15 cellular contexts compared by ENCODE assay signal in the genomic region with DNA sequence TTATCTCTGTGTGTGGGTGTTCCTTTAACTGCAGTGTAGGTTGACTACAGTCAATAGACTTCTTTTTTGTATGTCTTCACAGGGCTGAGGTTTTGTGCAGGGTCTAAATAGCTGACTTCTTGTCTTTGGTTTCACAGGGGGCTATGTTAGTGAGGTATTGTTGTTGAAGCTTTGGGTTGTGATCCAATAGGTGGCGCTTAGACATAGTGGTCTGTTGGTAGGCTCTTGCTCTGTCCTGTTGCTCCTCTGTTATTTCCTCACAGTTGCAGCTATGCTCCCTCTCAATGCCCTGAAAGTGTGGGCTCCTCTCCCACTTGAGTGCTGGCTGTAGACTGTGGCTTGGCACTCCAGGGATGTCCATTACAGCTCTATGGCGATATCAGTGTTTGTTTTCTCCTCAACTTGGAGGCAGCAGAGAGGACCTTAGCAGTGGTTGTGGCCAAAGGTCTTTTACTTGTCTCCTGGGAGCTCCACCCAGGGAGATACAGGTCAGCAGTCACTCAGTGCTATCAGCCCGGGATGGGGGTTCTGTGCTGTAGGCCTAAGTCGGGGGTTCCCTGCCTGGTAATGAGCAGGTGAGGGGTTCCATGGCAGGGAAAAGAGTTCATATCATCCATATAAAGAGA. TPM values are rescaled to one million over a fixed set of nuclear protein-coding genes. Genes with fewer than 3 reads are reported as not detected.
A peak's percentile ranks its signal among the peaks of the same experiment; 100 is the strongest.
DNase-seq lines count a peak whose midpoint lies in the region; ATAC-seq, FAIRE-seq and TF ChIP-seq lines count a peak whose summit lies in the region.
"Had no signal": no experiment of that assay in that cellular context is flagged by ENCODE, and none has a peak within 500 bp of the region (broad histone marks: within the 10 kb centered on the region; RNA-seq: fewer than 3 reads in every experiment).

No MANE protein-coding gene starts in this region.

- no peak overlapping the region for H3K4me2 ChIP-seq in GM23338

- H4K20me1 ChIP-seq in GM23338 (replicated peaks; ENCODE audit: insufficient read depth): no peaks in the 10 kb centered on the region

- no peaks in the 10 kb centered on the region for H3K4me1 ChIP-seq in GM23338 (ENCODE audit: insufficient read depth)
- no peaks in the 10 kb centered on the region for H3K4me1 ChIP-seq in mucosa of descending colon (ENCODE audit: low read depth)

- ATAC-seq in GM23338: peak; percentile 89
- ATAC-seq in mucosa of descending colon: peak; percentile 42

- intact Hi-C loops in mucosa of descending colon (cut with DNase I, micrococcal nuclease): no loop called here

- no peaks in the 10 kb centered on the region for H3K36me3 ChIP-seq in GM23338 (ENCODE audit: insufficient read depth)
- H3K36me3 ChIP-seq in mucosa of descending colon (ENCODE audit: low read depth): no peaks in the 10 kb centered on the region

- no peak for TF ChIP-seq POLR2A in GM12892 (IDR thresholded peaks at IDR 0.05; ENCODE audit: low read depth, low read length)

- no peak for FAIRE-seq in GM12892 (lab: Jason Lieb, UNC)

- 0 out of 2 replicates have a peak overlapping the region, but pooled peaks have one; percentile 69 for H2AFZ ChIP-seq in GM23338
- H2AFZ ChIP-seq: GM23248 had no signal

- no peaks in the 10 kb centered on the region for H3K9me2 ChIP-seq in GM23338 (ENCODE audit: insufficient read depth)

- H3K27ac Mint-ChIP-seq in GM23338: peak overlapping the region; percentile 31; the same call in 1 of the 2 replicates
- H3K27ac Mint-ChIP-seq: CD4-positive, CD25-positive, alpha-beta regulatory T cell had no signal

- H3K27me3 ChIP-seq in GM23338 (ENCODE audit: insufficient read depth): no peaks in the 10 kb centered on the region

- no peaks in the 10 kb centered on the region for H3K27me3 Mint-ChIP-seq in GM23338 (ENCODE audit: insufficient read depth, low read depth, poor library complexity)
- H3K27me3 Mint-ChIP-seq: CD4-positive, CD25-positive, alpha-beta regulatory T cell had no signal

- H3K9me3 ChIP-seq in mucosa of descending colon: no peaks in the 10 kb centered on the region

- no peaks in the 10 kb centered on the region for H3F3A ChIP-seq in GM23338 (replicated peaks; ENCODE audit: low read depth)

- TF ChIP-seq CTCF in GM23338 (conservative IDR thresholded peaks at IDR 0.05; ENCODE audit: low read depth in 2 of 2) (peak; percentile 31 to 68; a peak in 3 of 4 replicates), epithelial cell of esophagus (IDR thresholded peaks at IDR 0.05; ENCODE audit: insufficient read depth, low read depth, low read length, missing control alignments) (no peak), mucosa of descending colon (IDR thresholded peaks at IDR 0.05) (no peak)

- no peaks in the 10 kb centered on the region for H3K36me3 Mint-ChIP-seq in GM23338 (ENCODE audit: low read depth)
- H3K36me3 Mint-ChIP-seq: CD4-positive, CD25-positive, alpha-beta regulatory T cell had no signal

- DNase-seq in GM23338 (ENCODE audit: low spot score): peak; percentile 45
- DNase-seq in OCI-M1 (lab: John Stamatoyannopoulos, UW): peak; percentile 1
- DNase-seq in epithelial cell of esophagus (ENCODE audit: low read depth): peak; percentile 9
- peak in 1 of 3 donors; percentile 9 for DNase-seq in mucosa of descending colon
- DNase-seq in NCI-H146 treated with DMSO at 0.1 percent for 48 hours (lab: John Stamatoyannopoulos, UW; ENCODE audit: unreplicated experiment): no peak
- no peak for DNase-seq in NCI-H2081 treated with DMSO at 0.1 percent for 48 hours (lab: John Stamatoyannopoulos, UW)
- DNase-seq in GM12892 (ENCODE audit: insufficient read length): no peak
- DNase-seq: ACHN; CD4-positive, CD25-positive, alpha-beta regulatory T cell; GM23248; NCI-H1092; NCI-H1694; NCI-H69 had no signal

- H3K79me2 ChIP-seq in GM23338 (replicated peaks; ENCODE audit: insufficient read depth): no peaks in the 10 kb centered on the region

- H3K4me3 ChIP-seq in GM23338 (no peak overlapping the region), epithelial cell of esophagus (ENCODE audit: low read length) (no peak overlapping the region), mucosa of descending colon (no peak overlapping the region)
- H3K4me3 ChIP-seq: GM23248, SK-N-MC had no signal

- no peaks in the 10 kb centered on the region for H3K4me1 Mint-ChIP-seq in GM23338
- H3K4me1 Mint-ChIP-seq: CD4-positive, CD25-positive, alpha-beta regulatory T cell had no signal

- no peaks in the 10 kb centered on the region for H3K9me3 Mint-ChIP-seq in GM23338

- no peak overlapping the region for H3K27ac ChIP-seq in GM23338 (ENCODE audit: low read depth)
- H3K27ac ChIP-seq: GM23248, SK-N-MC had no signal

- no peak overlapping the region for H3K4me3 Mint-ChIP-seq in GM23338
- H3K4me3 Mint-ChIP-seq: CD4-positive, CD25-positive, alpha-beta regulatory T cell had no signal

TF ChIP-seq in GM23338, 12 proteins besides CTCF, POLR2A, EP300 and RAD21:
- TF ChIP-seq, protein P1, sequence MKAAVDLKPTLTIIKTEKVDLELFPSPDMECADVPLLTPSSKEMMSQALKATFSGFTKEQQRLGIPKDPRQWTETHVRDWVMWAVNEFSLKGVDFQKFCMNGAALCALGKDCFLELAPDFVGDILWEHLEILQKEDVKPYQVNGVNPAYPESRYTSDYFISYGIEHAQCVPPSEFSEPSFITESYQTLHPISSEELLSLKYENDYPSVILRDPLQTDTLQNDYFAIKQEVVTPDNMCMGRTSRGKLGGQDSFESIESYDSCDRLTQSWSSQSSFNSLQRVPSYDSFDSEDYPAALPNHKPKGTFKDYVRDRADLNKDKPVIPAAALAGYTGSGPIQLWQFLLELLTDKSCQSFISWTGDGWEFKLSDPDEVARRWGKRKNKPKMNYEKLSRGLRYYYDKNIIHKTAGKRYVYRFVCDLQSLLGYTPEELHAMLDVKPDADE (IDR thresholded peaks at IDR 0.05): no peak
- TF ChIP-seq, protein P2, sequence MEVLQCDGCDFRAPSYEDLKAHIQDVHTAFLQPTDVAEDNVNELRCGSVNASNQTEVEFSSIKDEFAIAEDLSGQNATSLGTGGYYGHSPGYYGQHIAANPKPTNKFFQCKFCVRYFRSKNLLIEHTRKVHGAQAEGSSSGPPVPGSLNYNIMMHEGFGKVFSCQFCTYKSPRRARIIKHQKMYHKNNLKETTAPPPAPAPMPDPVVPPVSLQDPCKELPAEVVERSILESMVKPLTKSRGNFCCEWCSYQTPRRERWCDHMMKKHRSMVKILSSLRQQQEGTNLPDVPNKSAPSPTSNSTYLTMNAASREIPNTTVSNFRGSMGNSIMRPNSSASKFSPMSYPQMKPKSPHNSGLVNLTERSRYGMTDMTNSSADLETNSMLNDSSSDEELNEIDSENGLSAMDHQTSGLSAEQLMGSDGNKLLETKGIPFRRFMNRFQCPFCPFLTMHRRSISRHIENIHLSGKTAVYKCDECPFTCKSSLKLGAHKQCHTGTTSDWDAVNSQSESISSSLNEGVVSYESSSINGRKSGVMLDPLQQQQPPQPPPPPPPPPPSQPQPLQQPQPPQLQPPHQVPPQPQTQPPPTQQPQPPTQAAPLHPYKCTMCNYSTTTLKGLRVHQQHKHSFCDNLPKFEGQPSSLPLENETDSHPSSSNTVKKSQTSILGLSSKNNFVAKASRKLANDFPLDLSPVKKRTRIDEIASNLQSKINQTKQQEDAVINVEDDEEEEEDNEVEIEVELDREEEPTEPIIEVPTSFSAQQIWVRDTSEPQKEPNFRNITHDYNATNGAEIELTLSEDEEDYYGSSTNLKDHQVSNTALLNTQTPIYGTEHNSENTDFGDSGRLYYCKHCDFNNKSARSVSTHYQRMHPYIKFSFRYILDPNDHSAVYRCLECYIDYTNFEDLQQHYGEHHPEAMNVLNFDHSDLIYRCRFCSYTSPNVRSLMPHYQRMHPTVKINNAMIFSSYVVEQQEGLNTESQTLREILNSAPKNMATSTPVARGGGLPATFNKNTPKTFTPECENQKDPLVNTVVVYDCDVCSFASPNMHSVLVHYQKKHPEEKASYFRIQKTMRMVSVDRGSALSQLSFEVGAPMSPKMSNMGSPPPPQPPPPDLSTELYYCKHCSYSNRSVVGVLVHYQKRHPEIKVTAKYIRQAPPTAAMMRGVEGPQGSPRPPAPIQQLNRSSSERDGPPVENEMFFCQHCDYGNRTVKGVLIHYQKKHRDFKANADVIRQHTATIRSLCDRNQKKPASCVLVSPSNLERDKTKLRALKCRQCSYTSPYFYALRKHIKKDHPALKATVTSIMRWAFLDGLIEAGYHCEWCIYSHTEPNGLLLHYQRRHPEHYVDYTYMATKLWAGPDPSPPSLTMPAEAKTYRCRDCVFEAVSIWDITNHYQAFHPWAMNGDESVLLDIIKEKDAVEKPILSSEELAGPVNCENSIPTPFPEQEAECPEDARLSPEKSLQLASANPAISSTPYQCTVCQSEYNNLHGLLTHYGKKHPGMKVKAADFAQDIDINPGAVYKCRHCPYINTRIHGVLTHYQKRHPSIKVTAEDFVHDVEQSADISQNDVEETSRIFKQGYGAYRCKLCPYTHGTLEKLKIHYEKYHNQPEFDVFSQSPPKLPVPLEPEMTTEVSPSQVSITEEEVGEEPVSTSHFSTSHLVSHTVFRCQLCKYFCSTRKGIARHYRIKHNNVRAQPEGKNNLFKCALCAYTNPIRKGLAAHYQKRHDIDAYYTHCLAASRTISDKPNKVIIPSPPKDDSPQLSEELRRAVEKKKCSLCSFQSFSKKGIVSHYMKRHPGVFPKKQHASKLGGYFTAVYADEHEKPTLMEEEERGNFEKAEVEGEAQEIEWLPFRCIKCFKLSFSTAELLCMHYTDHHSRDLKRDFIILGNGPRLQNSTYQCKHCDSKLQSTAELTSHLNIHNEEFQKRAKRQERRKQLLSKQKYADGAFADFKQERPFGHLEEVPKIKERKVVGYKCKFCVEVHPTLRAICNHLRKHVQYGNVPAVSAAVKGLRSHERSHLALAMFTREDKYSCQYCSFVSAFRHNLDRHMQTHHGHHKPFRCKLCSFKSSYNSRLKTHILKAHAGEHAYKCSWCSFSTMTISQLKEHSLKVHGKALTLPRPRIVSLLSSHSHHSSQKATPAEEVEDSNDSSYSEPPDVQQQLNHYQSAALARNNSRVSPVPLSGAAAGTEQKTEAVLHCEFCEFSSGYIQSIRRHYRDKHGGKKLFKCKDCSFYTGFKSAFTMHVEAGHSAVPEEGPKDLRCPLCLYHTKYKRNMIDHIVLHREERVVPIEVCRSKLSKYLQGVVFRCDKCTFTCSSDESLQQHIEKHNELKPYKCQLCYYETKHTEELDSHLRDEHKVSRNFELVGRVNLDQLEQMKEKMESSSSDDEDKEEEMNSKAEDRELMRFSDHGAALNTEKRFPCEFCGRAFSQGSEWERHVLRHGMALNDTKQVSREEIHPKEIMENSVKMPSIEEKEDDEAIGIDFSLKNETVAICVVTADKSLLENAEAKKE (CRISPR knock-in tag; IDR thresholded peaks at IDR 0.05): no peak
- no peak for TF ChIP-seq POLR2AphosphoS5 (IDR thresholded peaks at IDR 0.05; ENCODE audit: low read depth)
- no peak for TF ChIP-seq CREB1 (CRISPR knock-in tag; IDR thresholded peaks at IDR 0.05; ENCODE audit: low read depth)

RNA-seq across cellular contexts. Expression of gene POF1B, which starts 14.0 kb away (rescaled TPM):
- 0.10 TPM in 1 of 2 replicates, not detected in the other for total RNA-seq in GM23338 (2014; rRNA removed; shearing (Covaris generic))
- 0.05 TPM in 1 of 2 replicates, not detected in the other for polyA plus RNA-seq in GM23338 (2016; fragmentation: Nextera tagmentation; extraction: Ambion mirVana)
- total RNA-seq in mucosa of descending colon: 100 to 1,000 TPM in 2 of 3 donors, 10 to 100 TPM in 1; 46.1 to 142 (median 141) TPM
- 2.7 TPM for polyA plus RNA-seq in GM12892 (2012; ENCODE audit: missing spikeins)
- total RNA-seq: G401, GM23248 had no signal
- polyA plus RNA-seq: GM23248 had no signal

Comparison
In these comparisons a context has a peak if more than half of its experiments do, and no peak if none do; other contexts are left out.
1. DNase-seq: peak in GM23338 (single experiment), OCI-M1 (single experiment) and epithelial cell of esophagus (single experiment); none in NCI-H146 treated with DMSO at 0.1 percent for 48 hours (single experiment), NCI-H2081 treated with DMSO at 0.1 percent for 48 hours (single experiment) and GM12892 (single experiment).
2. CTCF ChIP-seq: peak in GM23338 (2 of 2); none in epithelial cell of esophagus (single experiment) and mucosa of descending colon (single experiment).
3. RNA of gene POF1B, which starts 14.0 kb away (total RNA-seq): 46.1 to 142 TPM in mucosa of descending colon; 0.10 TPM in GM23338; every median in the first group is over 10 times any median in the second.